ENCODE assay signal across 9 cellular contexts in genomic region chr1:235945775-235946565, GRCh38.
DNase-seq lines count a peak whose midpoint lies in the region; ATAC-seq and TF ChIP-seq lines count a peak whose summit lies in the region.
"Had no signal": no experiment of that assay in that cellular context is flagged by ENCODE, and none has a peak within 500 bp of the region (broad histone marks: within the 10 kb centered on the region; RNA-seq: fewer than 3 reads in every experiment).

No MANE protein-coding gene starts in this region.

- ATAC-seq in GM19397 (IDR thresholded peaks at IDR 0.05; ENCODE audit: unreplicated experiment) = peak; percentile 73
- ATAC-seq in HG03060 (IDR thresholded peaks at IDR 0.05; ENCODE audit: low read depth, unreplicated experiment) = peak; percentile 53
- peak; percentile 38 for ATAC-seq in activated naive CD8-positive, alpha-beta T cell treated with anti-CD3 and anti-CD28 coated beads, Interleukin-2, amount 50 U/mL, for 24 hours
- ATAC-seq in stimulated activated naive B cell treated with anti-CD40 and anti-IgM and Interleukin-4, amounts not matched to agents 10 μg/mL and 1 μg/mL and 100 μg/mL, for 72 hours (replicated peaks) = peak; percentile 82 to 86

- no peaks in the 10 kb centered on the region for H3K27me3 Mint-ChIP-seq in activated naive CD8-positive, alpha-beta T cell treated with anti-CD3 and anti-CD28 coated beads, Interleukin-2, amount 50 U/mL, for 24 hours
- H3K27me3 Mint-ChIP-seq in stimulated activated naive B cell treated with anti-CD40 and anti-IgM and Interleukin-4, amounts not matched to agents 10 μg/mL and 1 μg/mL and 100 μg/mL, for 72 hours = no peaks in the 10 kb centered on the region
- H3K27me3 Mint-ChIP-seq: central memory CD8-positive, alpha-beta T cell had no signal

- no peaks in the 10 kb centered on the region for H3K9me3 ChIP-seq in breast epithelium

- H3K4me1 Mint-ChIP-seq in activated naive CD8-positive, alpha-beta T cell treated with anti-CD3 and anti-CD28 coated beads, Interleukin-2, amount 50 U/mL, for 24 hours = peaks cover 29% of the 10 kb centered on the region
- peaks cover 62 to 83% of the 10 kb centered on the region in 2 donors for H3K4me1 Mint-ChIP-seq in stimulated activated naive B cell treated with anti-CD40 and anti-IgM and Interleukin-4, amounts not matched to agents 10 μg/mL and 1 μg/mL and 100 μg/mL, for 72 hours

- TF ChIP-seq CTCF in breast epithelium (IDR thresholded peaks at IDR 0.05) = no peak

- H3K9me3 Mint-ChIP-seq in activated naive CD8-positive, alpha-beta T cell treated with anti-CD3 and anti-CD28 coated beads, Interleukin-2, amount 50 U/mL, for 24 hours = peaks cover 3% of the 10 kb centered on the region
- no peaks in the 10 kb centered on the region for H3K9me3 Mint-ChIP-seq in stimulated activated naive B cell treated with anti-CD40 and anti-IgM and Interleukin-4, amounts not matched to agents 10 μg/mL and 1 μg/mL and 100 μg/mL, for 72 hours
- H3K9me3 Mint-ChIP-seq: central memory CD8-positive, alpha-beta T cell had no signal

- DNase-seq in activated naive CD8-positive, alpha-beta T cell treated with anti-CD3 and anti-CD28 coated beads, Interleukin-2, amount 50 U/mL, for 24 hours = no peak
- DNase-seq in stimulated activated naive B cell treated with anti-CD40 and anti-IgM and Interleukin-4, amounts not matched to agents 10 μg/mL and 1 μg/mL and 100 μg/mL, for 72 hours = no peak
- DNase-seq in breast epithelium (ENCODE audit: low spot score in 2 of 2) (no peak), kidney tubule cell (ENCODE audit: low spot score) (no peak)
- no peak for DNase-seq in stimulated activated naive CD4-positive, alpha-beta T cell (lab: John Stamatoyannopoulos, UW)

- H3K36me3 ChIP-seq in breast epithelium = no peaks in the 10 kb centered on the region

- H3K27me3 ChIP-seq in breast epithelium = no peaks in the 10 kb centered on the region

- no peak overlapping the region for H3K27ac ChIP-seq in breast epithelium
- H3K27ac ChIP-seq: VCaP had no signal

- H3K4me1 ChIP-seq in breast epithelium = no peaks in the 10 kb centered on the region

- H3K36me3 Mint-ChIP-seq in activated naive CD8-positive, alpha-beta T cell treated with anti-CD3 and anti-CD28 coated beads, Interleukin-2, amount 50 U/mL, for 24 hours (ENCODE audit: low read depth) = no peaks in the 10 kb centered on the region
- peaks cover 4 to 7% of the 10 kb centered on the region in 2 donors for H3K36me3 Mint-ChIP-seq in stimulated activated naive B cell treated with anti-CD40 and anti-IgM and Interleukin-4, amounts not matched to agents 10 μg/mL and 1 μg/mL and 100 μg/mL, for 72 hours

- TF ChIP-seq POLR2A in breast epithelium (IDR thresholded peaks at IDR 0.05) = no peak

- H3K4me3 ChIP-seq in breast epithelium = no peak overlapping the region

- H3K4me3 Mint-ChIP-seq in activated naive CD8-positive, alpha-beta T cell treated with anti-CD3 and anti-CD28 coated beads, Interleukin-2, amount 50 U/mL, for 24 hours = no peak overlapping the region
- peak overlapping the region; percentile 8 to 57 for H3K4me3 Mint-ChIP-seq in stimulated activated naive B cell treated with anti-CD40 and anti-IgM and Interleukin-4, amounts not matched to agents 10 μg/mL and 1 μg/mL and 100 μg/mL, for 72 hours
- H3K4me3 Mint-ChIP-seq: central memory CD8-positive, alpha-beta T cell had no signal

- intact Hi-C loops in breast epithelium (cut with DNase I; ENCODE audit: low total_unique reads) = loop anchor here (10.0 kb wide), 1 partner anchor 81 kb away; the partner anchor contains the start of gene LYST

- peak overlapping the region; percentile 8 for H3K27ac Mint-ChIP-seq in activated naive CD8-positive, alpha-beta T cell treated with anti-CD3 and anti-CD28 coated beads, Interleukin-2, amount 50 U/mL, for 24 hours
- peak overlapping the region; percentile 69 for H3K27ac Mint-ChIP-seq in stimulated activated naive B cell treated with anti-CD40 and anti-IgM and Interleukin-4, amounts not matched to agents 10 μg/mL and 1 μg/mL and 100 μg/mL, for 72 hours
